ENCODE assay signal across 8 cellular contexts in genomic region chr18:11908182-11909080, GRCh38. TPM values are rescaled to one million over a fixed set of nuclear protein-coding genes. Genes with fewer than 3 reads are reported as not detected.
DNase-seq lines count a peak whose midpoint lies in the region; ATAC-seq and TF ChIP-seq lines count a peak whose summit lies in the region.

Gene MPPE1, minus strand, starts transcription at chr18:11908317. Its CDS starts 11,053 bp downstream, at chr18:11897264.

- H3K36me3 Mint-ChIP-seq in activated CD4-positive, alpha-beta memory T cell treated with anti-CD3 and anti-CD28 coated beads, Interleukin-2, amount 10 ng/mL, durations not matched to agents 7 days and 5 days (ENCODE audit: low read depth): peaks cover 18% of the 10 kb centered on the region

- H3K27me3 ChIP-seq in duodenal mucosa (ENCODE audit: control insufficient read depth in 1 of 2, insufficient read depth in 2 of 2, low read length in 2 of 2) (no peaks in the 10 kb centered on the region), lower lobe of right lung (ENCODE audit: low read depth) (no peaks in the 10 kb centered on the region)

- H3K4me1 Mint-ChIP-seq in activated CD4-positive, alpha-beta memory T cell treated with anti-CD3 and anti-CD28 coated beads, Interleukin-2, amount 10 ng/mL, durations not matched to agents 7 days and 5 days: peaks cover 26% of the 10 kb centered on the region

- TF ChIP-seq CTCF in C4-2B (conservative IDR thresholded peaks at IDR 0.05) (no peak), lower lobe of right lung (IDR thresholded peaks at IDR 0.05) (no peak)

- H3K27ac ChIP-seq in C4-2B (peak within 1 kb of the TSS; percentile 96), duodenal mucosa (ENCODE audit: low read depth, low read length) (peak within 1 kb of the TSS; percentile 100), lower lobe of right lung (peak within 1 kb of the TSS; percentile 98)

- H3K36me3 ChIP-seq in duodenal mucosa (ENCODE audit: control insufficient read depth in 1 of 2, insufficient read depth in 2 of 2, low read length in 2 of 2): peaks cover 0 to 14% of the 10 kb centered on the region in 2 donors
- peaks cover 23% of the 10 kb centered on the region for H3K36me3 ChIP-seq in lower lobe of right lung

- peak within 1 kb of the TSS; percentile 86 for H3K4me3 Mint-ChIP-seq in activated CD4-positive, alpha-beta memory T cell treated with anti-CD3 and anti-CD28 coated beads, Interleukin-2, amount 10 ng/mL, durations not matched to agents 7 days and 5 days

- ATAC-seq in GM19328 (IDR thresholded peaks at IDR 0.05; ENCODE audit: unreplicated experiment) (peak; percentile 75), HG03469 (IDR thresholded peaks at IDR 0.05; ENCODE audit: unreplicated experiment) (peak; percentile 76), lower lobe of right lung (peak; percentile 98)

- H3K9ac ChIP-seq in duodenal mucosa (ENCODE audit: low read depth in 1 of 2, low read length in 2 of 2): peak within 1 kb of the TSS; percentile 97 to 99

- H3K4me3 ChIP-seq in duodenal mucosa (ENCODE audit: low read depth in 1 of 2, low read length in 2 of 2) (peak within 1 kb of the TSS; percentile 89 to 95), lower lobe of right lung (peak within 1 kb of the TSS; percentile 79)

- H3K9me3 Mint-ChIP-seq in activated CD4-positive, alpha-beta memory T cell treated with anti-CD3 and anti-CD28 coated beads, Interleukin-2, amount 10 ng/mL, durations not matched to agents 7 days and 5 days: no peaks in the 10 kb centered on the region

- intact Hi-C loops in lower lobe of right lung (cut with DNase I): no loop called here

- H3K9me3 ChIP-seq in duodenal mucosa (ENCODE audit: control insufficient read depth in 1 of 2, low read length in 2 of 2) (no peaks in the 10 kb centered on the region), lower lobe of right lung (no peaks in the 10 kb centered on the region)

- H3K27me3 Mint-ChIP-seq in activated CD4-positive, alpha-beta memory T cell treated with anti-CD3 and anti-CD28 coated beads, Interleukin-2, amount 10 ng/mL, durations not matched to agents 7 days and 5 days: no peaks in the 10 kb centered on the region

- CTCF ChIA-PET in activated CD4-positive, alpha-beta memory T cell treated with anti-CD3 and anti-CD28 coated beads, Interleukin-2, amount 10 ng/mL, durations not matched to agents 7 days and 5 days (lab: Charles Lee): interaction anchor here (0.7 to 1.6 kb wide), 3 partner anchors 25 to 420 kb away, joined by 3 to 4 read pairs (median 3); no protein-coding TSS in a partner anchor

- H3K27ac Mint-ChIP-seq in activated CD4-positive, alpha-beta memory T cell treated with anti-CD3 and anti-CD28 coated beads, Interleukin-2, amount 10 ng/mL, durations not matched to agents 7 days and 5 days: peak within 1 kb of the TSS; percentile 89

- POLR2A ChIA-PET in activated CD4-positive, alpha-beta memory T cell treated with anti-CD3 and anti-CD28 coated beads, Interleukin-2, amount 10 ng/mL, durations not matched to agents 7 days and 5 days (lab: Charles Lee): interaction anchor here (0.7 to 2.5 kb wide), 16 partner anchors 9 to 867 kb away, joined by 3 to 30 read pairs (median 4); partner anchors contain the start of genes CHMP1B and IMPA2

- H3K4me1 ChIP-seq in duodenal mucosa (ENCODE audit: control insufficient read depth in 1 of 2, insufficient read depth in 2 of 2, low read length in 2 of 2) (peaks cover 11 to 14% of the 10 kb centered on the region in 2 donors), lower lobe of right lung (peaks cover 23% of the 10 kb centered on the region)

- peak; percentile 90 for DNase-seq in NCI-H82 (lab: John Stamatoyannopoulos, UW)
- DNase-seq in activated CD4-positive, alpha-beta memory T cell treated with anti-CD3 and anti-CD28 coated beads, Interleukin-2, amount 10 ng/mL, durations not matched to agents 7 days and 5 days: peak; percentile 89
- peak; percentile 96 for DNase-seq in lower lobe of right lung
- DNase-seq in stimulated activated CD4-positive, alpha-beta T cell treated with anti-CD3 and anti-CD28 coated beads, TNF-alpha, amount 100 ng/mL, for 24 hours (ENCODE audit: low read depth in 3 of 3): peak; percentile 67 to 86 (median 80)

RNA-seq across cellular contexts. Expression of gene MPPE1, which starts in this region (rescaled TPM):
- total RNA-seq in activated CD4-positive, alpha-beta memory T cell treated with anti-CD3 and anti-CD28 coated beads, Interleukin-2, amount 10 ng/mL, durations not matched to agents 7 days and 5 days: 10 to 100 TPM; 51.0 to 54.4 TPM
- total RNA-seq in lower lobe of right lung: 62.1 TPM

Comparison
In these comparisons a context has a peak if more than half of its experiments do, and no peak if none do; other contexts are left out.
1. Peak in every context shown above with its lines: DNase-seq, ATAC-seq, H3K4me3 ChIP-seq and H3K27ac ChIP-seq.